In genomic region chr9:128684325-128685021, GRCh38 we compare ENCODE assay signal across 8 cellular contexts. TPM values are rescaled to one million over a fixed set of nuclear protein-coding genes. Genes with fewer than 3 reads are reported as not detected.
A peak's percentile ranks its signal among the peaks of the same experiment; 100 is the strongest.
DNase-seq lines count a peak whose midpoint lies in the region; ATAC-seq and TF ChIP-seq lines count a peak whose summit lies in the region.

No MANE protein-coding gene starts in this region.

- peak; percentile 48 for ATAC-seq in T-helper 17 cell
- no peak for ATAC-seq in gastrocnemius medialis

- H3K27ac Mint-ChIP-seq in T-helper 17 cell = peak overlapping the region; percentile 98

- H3K27me3 ChIP-seq in KMS-11 (ENCODE audit: insufficient read depth, low read depth) = no peaks in the 10 kb centered on the region
- H3K27me3 ChIP-seq in ascending aorta = no peaks in the 10 kb centered on the region
- no peaks in the 10 kb centered on the region for H3K27me3 ChIP-seq in gastrocnemius medialis

- H3K4me1 ChIP-seq in KMS-11 (ENCODE audit: low read depth, poor library complexity, severe bottlenecking) (peaks cover 51% of the 10 kb centered on the region), ascending aorta (peaks cover 3 to 11% of the 10 kb centered on the region in 2 donors), gastrocnemius medialis (peaks cover 0 to 6% of the 10 kb centered on the region in 2 donors)

- no peak for TF ChIP-seq CTCF in KMS-11 (conservative IDR thresholded peaks at IDR 0.05; ENCODE audit: low read depth, low read length)
- TF ChIP-seq CTCF in ascending aorta (IDR thresholded peaks at IDR 0.05) = no peak
- no peak for TF ChIP-seq CTCF in gastrocnemius medialis (IDR thresholded peaks at IDR 0.05 in 4 of 5, conservative IDR thresholded peaks at IDR 0.05 in 1 of 5)

- no peak for TF ChIP-seq POLR2A in gastrocnemius medialis (IDR thresholded peaks at IDR 0.05)

- peak overlapping the region; percentile 93 for H3K27ac ChIP-seq in KMS-11
- H3K27ac ChIP-seq in ascending aorta = peak overlapping the region; percentile 41 to 51
- H3K27ac ChIP-seq in gastrocnemius medialis = peak overlapping the region; percentile 24 to 57 (median 43)

- H3K9me3 ChIP-seq in T-helper 17 cell (ENCODE audit: control insufficient read depth, low read length, poor library complexity, severe bottlenecking) (no peaks in the 10 kb centered on the region), ascending aorta (no peaks in the 10 kb centered on the region), gastrocnemius medialis (no peaks in the 10 kb centered on the region)

- peaks cover 65% of the 10 kb centered on the region for H3K79me2 ChIP-seq in KMS-11 (ENCODE audit: insufficient read depth, low read depth)

- peak overlapping the region; percentile 100 for H3K4me3 Mint-ChIP-seq in T-helper 17 cell

- H3K9ac ChIP-seq in KMS-11 = peak overlapping the region; percentile 97

- no peaks in the 10 kb centered on the region for H3K27me3 Mint-ChIP-seq in T-helper 17 cell

- no peaks in the 10 kb centered on the region for H3K36me3 ChIP-seq in KMS-11 (ENCODE audit: insufficient read depth)
- H3K36me3 ChIP-seq in ascending aorta = no peaks in the 10 kb centered on the region
- H3K36me3 ChIP-seq in gastrocnemius medialis = no peaks in the 10 kb centered on the region

- H2AFZ ChIP-seq in KMS-11 (ENCODE audit: low read depth) = peak overlapping the region; percentile 44; the same call in 1 of the 2 replicates

- H3K4me1 Mint-ChIP-seq in T-helper 17 cell = peaks cover 38% of the 10 kb centered on the region

- H3K36me3 Mint-ChIP-seq in T-helper 17 cell (ENCODE audit: low read depth) = no peaks in the 10 kb centered on the region

- intact Hi-C loops in ascending aorta (cut with DNase I) = no loop called here
- intact Hi-C loops in gastrocnemius medialis (cut with DNase I; ENCODE audit: low total_unique reads) = no loop called here

- peak overlapping the region; percentile 65 for H3K4me2 ChIP-seq in KMS-11

- H4K20me1 ChIP-seq in KMS-11 (ENCODE audit: insufficient read depth) = no peaks in the 10 kb centered on the region

- in situ Hi-C loops in gastrocnemius medialis (cut with MboI; ENCODE audit: low sequenced_read_pairs in 4 of 4) = no loop called here

- DNase-seq in AG20443 (ENCODE audit: low spot score) (peak; percentile 80), GM19238 (ENCODE audit: insufficient read length, low spot score) (peak; percentile 76), T-helper 17 cell (peak; percentile 46 to 67 (median 59)), ascending aorta (ENCODE audit: low spot score in 2 of 2) (peak in 1 of 2 donors; percentile 81), hypothalamus (lab: John Stamatoyannopoulos, UW) (peak in 31 of 51 donors; percentile 5 to 62 (median 26)), gastrocnemius medialis (peak; percentile 40 to 43), OCI-M2 (lab: John Stamatoyannopoulos, UW; ENCODE audit: unreplicated experiment) (no peak)

- H3K4me3 ChIP-seq in KMS-11 (IDR thresholded peaks at IDR 0.05; ENCODE audit: insufficient read depth, low read depth, low read length) (no peak overlapping the region), ascending aorta (peak overlapping the region; percentile 56 to 65), gastrocnemius medialis (peak overlapping the region; percentile 37 to 49 (median 42))

RNA-seq across cellular contexts. Expression of gene SET, which starts 4.5 kb away (rescaled TPM):
- total RNA-seq in T-helper 17 cell = 100 to 1,000 TPM; 223 to 231 TPM
- total RNA-seq in ascending aorta = 102 TPM
- 100 to 1,000 TPM; 102 to 191 (median 170) TPM for total RNA-seq in gastrocnemius medialis

RNA-seq across cellular contexts. Expression of gene PKN3, which starts 17.8 kb away (rescaled TPM):
- 1 to 10 TPM in 1 of 2 donors, under 1 TPM in 1; 0.96 to 2.0 TPM for total RNA-seq in T-helper 17 cell
- 28.8 TPM for total RNA-seq in ascending aorta
- total RNA-seq in gastrocnemius medialis = 1 to 10 TPM; 1.4 to 5.2 (median 3.3) TPM

RNA-seq across cellular contexts. Expression of gene DYNC2I2, which starts 27.8 kb away (rescaled TPM):
- total RNA-seq in T-helper 17 cell = 1 to 10 TPM; 3.7 to 3.8 TPM
- 49.9 TPM for total RNA-seq in ascending aorta
- 10 to 100 TPM; 11.4 to 29.1 (median 21.1) TPM for total RNA-seq in gastrocnemius medialis

RNA-seq across cellular contexts. Expression of gene ZDHHC12, which starts 39.5 kb away (rescaled TPM):
- 10 to 100 TPM; 23.5 to 26.9 TPM for total RNA-seq in T-helper 17 cell
- 49.6 TPM for total RNA-seq in ascending aorta
- 10 to 100 TPM in 3 of 4 donors, 1 to 10 TPM in 1; 8.9 to 37.3 (median 31.0) TPM for total RNA-seq in gastrocnemius medialis

Comparison
In these comparisons a context has a peak if more than half of its experiments do, and no peak if none do; other contexts are left out.
1. H3K27ac ChIP-seq: peak in every context shown above with its lines; median percentile 93 in KMS-11; 46 in ascending aorta; 43 in gastrocnemius medialis.